Comparison of ENCODE assay signal across 8 cellular contexts in the genomic region with DNA sequence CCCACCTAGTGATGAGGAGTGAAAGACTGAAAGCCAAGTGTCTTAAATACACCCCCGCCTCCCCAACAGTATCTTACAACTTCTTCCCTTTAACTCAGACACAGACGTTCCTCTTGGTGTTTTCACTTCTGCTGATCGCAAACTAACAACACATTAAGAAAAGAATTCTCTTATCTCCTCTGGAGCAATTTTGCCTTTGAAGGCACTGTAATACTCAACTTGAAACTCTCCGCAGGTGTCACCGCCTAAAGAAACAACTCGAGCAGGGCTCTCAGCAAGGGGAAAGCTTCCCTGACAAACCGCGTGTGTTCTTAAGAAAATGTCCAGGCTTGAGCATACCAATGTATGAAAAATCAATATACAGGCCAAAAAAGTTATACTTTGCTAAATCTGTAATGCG. TPM values are rescaled to one million over a fixed set of nuclear protein-coding genes. Genes with fewer than 3 reads are reported as not detected.
DNase-seq lines count a peak whose midpoint lies in the region; ATAC-seq and TF ChIP-seq lines count a peak whose summit lies in the region.

No MANE protein-coding gene starts in this region.

- TF ChIP-seq CTCF in H9 (conservative IDR thresholded peaks at IDR 0.05) = no peak
- no peak for TF ChIP-seq CTCF in RWPE1 (conservative IDR thresholded peaks at IDR 0.05; ENCODE audit: low read depth)
- TF ChIP-seq CTCF in fibroblast of lung (conservative IDR thresholded peaks at IDR 0.05 in 1 of 2, IDR thresholded peaks at IDR 0.05 in 1 of 2; ENCODE audit: low read depth in 1 of 2, low read length in 2 of 2) = no peak
- no peak for TF ChIP-seq CTCF in omental fat pad (IDR thresholded peaks at IDR 0.05)

- H2BK15ac ChIP-seq in H9 (ENCODE audit: low read depth, low read length) = no peak overlapping the region

- POLR2A ChIA-PET in RWPE1 (lab: Yijun Ruan, JAX; ENCODE audit: low non-redundant PET) = no interaction called here

- peaks cover 28 to 36% of the 10 kb centered on the region in 2 experiments for H3K4me1 Mint-ChIP-seq in H9

- peak overlapping the region in 2 of 3 experiments; percentile 3 to 63; a peak in 5 of 7 replicates for H3K27ac Mint-ChIP-seq in H9

- H3K4me3 Mint-ChIP-seq in H9 = peak overlapping the region; percentile 69 to 85

- no peak overlapping the region for H3K56ac ChIP-seq in H9 (ENCODE audit: insufficient read length, low read depth, low read length)

- H2BK5ac ChIP-seq in H9 (ENCODE audit: insufficient read length, low read length) = no peak overlapping the region

- H3K9ac ChIP-seq in H9 (ENCODE audit: extremely low read depth, insufficient read length, low read length) = peak overlapping the region; percentile 16
- H3K9ac ChIP-seq in fibroblast of lung (ENCODE audit: insufficient read depth, low read length) = peak overlapping the region; percentile 60

- H3K18ac ChIP-seq in H9 (ENCODE audit: insufficient read length, low read depth, low read length) = no peak overlapping the region

- no peak overlapping the region for H4K5ac ChIP-seq in H9 (ENCODE audit: insufficient read length, low read depth, low read length)

- H4K20me1 ChIP-seq in H9 (ENCODE audit: control insufficient read depth, insufficient read depth, insufficient read length) (no peaks in the 10 kb centered on the region), fibroblast of lung (ENCODE audit: control insufficient read depth, extremely low read depth, insufficient read depth, low read length) (no peaks in the 10 kb centered on the region)

- H4K91ac ChIP-seq in H9 (ENCODE audit: insufficient read length, low read depth, low read length) = no peak overlapping the region

- H3K27ac ChIP-seq in H9 (ENCODE audit: insufficient read length, low read depth, low read length) (no peak overlapping the region), RWPE1 (peak overlapping the region; percentile 93), fibroblast of lung (ENCODE audit: insufficient read depth, low read length) (peak overlapping the region; percentile 79)

- no peak overlapping the region for H3K4ac ChIP-seq in H9 (ENCODE audit: low read depth, low read length)

- no peaks in the 10 kb centered on the region for H3K36me3 Mint-ChIP-seq in H9 (ENCODE audit: insufficient read depth in 1 of 3, low read depth in 3 of 3)

- H3T11ph ChIP-seq in H9 (ENCODE audit: low read length) = no peak overlapping the region

- ATAC-seq in omental fat pad (ENCODE audit: low FRiP score) (peak; percentile 1), left lobe of liver (no peak)

- H3K4me1 ChIP-seq in H9 (ENCODE audit: insufficient read depth, low read length) = no peaks in the 10 kb centered on the region
- no peaks in the 10 kb centered on the region for H3K4me1 ChIP-seq in fibroblast of lung (ENCODE audit: control insufficient read depth, extremely low read depth, insufficient read depth, low read length)

- peak overlapping the region; percentile 53 to 96 (median 84) for H3K4me3 ChIP-seq in fibroblast of lung (replicated peaks in 1 of 4; ENCODE audit: control extremely low read depth in 1 of 4, insufficient read depth in 1 of 4, low read depth in 3 of 4, low read length in 4 of 4)

- DNase-seq in CD1c-positive myeloid dendritic cell (ENCODE audit: extremely low spot score) = peak; percentile 76
- DNase-seq in H9 = peak; percentile 31
- DNase-seq in RWPE1 (ENCODE audit: low spot score) = peak; percentile 33
- DNase-seq in fibroblast of lung (ENCODE audit: low read depth in 2 of 2) = no peak
- no peak for DNase-seq in omental fat pad (ENCODE audit: low spot score)
- no peak for DNase-seq in left lobe of liver (ENCODE audit: low spot score)
- no peak for DNase-seq in activated CD4-positive, CD25-positive, alpha-beta regulatory T cell treated with anti-CD3 and anti-CD28 coated beads, Interleukin-2, amount 50 U/mL, for 72 hours
- DNase-seq in activated effector memory CD4-positive, alpha-beta T cell treated with Interleukin-2 at 50 U/mL for 16 hours = no peak

- peaks cover 5% of the 10 kb centered on the region for H3K36me3 ChIP-seq in fibroblast of lung (ENCODE audit: control insufficient read depth, insufficient read depth, low read length)

- H2AFZ ChIP-seq in H9 (ENCODE audit: low read length) = no peak overlapping the region
- H2AFZ ChIP-seq in fibroblast of lung (ENCODE audit: low read length) = no peak overlapping the region

- H2AK5ac ChIP-seq in H9 (ENCODE audit: insufficient read length, low read length) = no peak overlapping the region

- H3K9me3 ChIP-seq in H9 (ENCODE audit: control insufficient read depth, low read depth, low read length) (no peaks in the 10 kb centered on the region), fibroblast of lung (ENCODE audit: control insufficient read depth, insufficient read depth, low read depth, low read length) (no peaks in the 10 kb centered on the region)

- H2BK120ac ChIP-seq in H9 (ENCODE audit: low read depth, low read length, poor library complexity, severe bottlenecking) = no peak overlapping the region

- H3K4me2 ChIP-seq in H9 (ENCODE audit: insufficient read depth, insufficient read length, low read length) (peak overlapping the region; percentile 64), fibroblast of lung (ENCODE audit: extremely low read depth, insufficient read depth, low read length) (no peak overlapping the region)

- CTCF ChIA-PET in RWPE1 (lab: Yijun Ruan, JAX) = interaction anchor here (0.6 to 1.8 kb wide), 3 partner anchors 24 to 389 kb away, joined by 3 to 6 read pairs (median 3); no protein-coding TSS in a partner anchor

- H3K14ac ChIP-seq in H9 (ENCODE audit: insufficient read depth, low read length) = no peak overlapping the region

- no peak overlapping the region for H3K23ac ChIP-seq in H9 (ENCODE audit: insufficient read length, low read depth, low read length)

- no peaks in the 10 kb centered on the region for H3K79me2 ChIP-seq in H9 (ENCODE audit: insufficient read depth, low read length)
- peaks cover 52% of the 10 kb centered on the region for H3K79me2 ChIP-seq in fibroblast of lung (ENCODE audit: control insufficient read depth, insufficient read depth, low read length)

- peaks cover 29% of the 10 kb centered on the region for H3K27me3 Mint-ChIP-seq in H9 (ENCODE audit: low read depth)

- no peak overlapping the region for H2BK20ac ChIP-seq in H9 (ENCODE audit: low read depth, low read length, poor library complexity, severe bottlenecking)

- H3K27me3 ChIP-seq in H9 (ENCODE audit: insufficient read depth, low read length) = no peaks in the 10 kb centered on the region
- no peaks in the 10 kb centered on the region for H3K27me3 ChIP-seq in fibroblast of lung (ENCODE audit: control insufficient read depth, insufficient read depth, low read length)

- H4K8ac ChIP-seq in H9 (replicated peaks; ENCODE audit: insufficient read length, low read depth, low read length) = no peak overlapping the region

- no peaks in the 10 kb centered on the region for H3K9me3 Mint-ChIP-seq in H9

- H3K23me2 ChIP-seq in H9 (ENCODE audit: insufficient read length, low read depth, low read length, poor library complexity, severe bottlenecking) = no peaks in the 10 kb centered on the region

- H3K79me1 ChIP-seq in H9 (ENCODE audit: insufficient read depth, low read depth, low read length, poor library complexity, severe bottlenecking) = no peaks in the 10 kb centered on the region

- WGBS in H9 (ENCODE audit: extremely low coverage, insufficient read length, low lambda C conversion rate) = no CpG with 5 or more reads among the region's 9 CpGs

- H2BK12ac ChIP-seq in H9 (ENCODE audit: insufficient read length, low read depth, low read length) = no peak overlapping the region

RNA-seq across cellular contexts. Expression of gene SEMA3C, which starts 0.4 kb away (rescaled TPM):
- total RNA-seq in H9 (2021) = 1.4 and 1.6 TPM in 2 replicates
- 203 and 310 TPM in 2 replicates for total RNA-seq in fibroblast of lung
- polyA plus RNA-seq in fibroblast of lung = 147 and 322 TPM in 2 replicates
- polyA plus RNA-seq in fibroblast of lung (2012) = 71.2 and 161 TPM in 2 replicates
- polyA minus RNA-seq in fibroblast of lung (ENCODE audit: low replicate concordance) = 94.0 and 126 TPM in 2 replicates
- 100 to 1,000 TPM in 2 of 4 donors, 10 to 100 TPM in 2; 46.2 to 201 (median 126) TPM for total RNA-seq in omental fat pad
- 0.86 TPM for total RNA-seq in left lobe of liver

Comparison
In these comparisons a context has a peak if more than half of its experiments do, and no peak if none do; other contexts are left out.
1. DNase-seq: peak in CD1c-positive myeloid dendritic cell (single experiment), H9 (single experiment) and RWPE1 (single experiment); none in fibroblast of lung (0 of 2), omental fat pad (single experiment), left lobe of liver (single experiment), activated CD4-positive, CD25-positive, alpha-beta regulatory T cell treated with anti-CD3 and anti-CD28 coated beads, Interleukin-2, amount 50 U/mL, for 72 hours (single experiment) and activated effector memory CD4-positive, alpha-beta T cell treated with Interleukin-2 at 50 U/mL for 16 hours (single experiment).
2. RNA of gene SEMA3C, which starts 0.4 kb away (total RNA-seq): 203 to 310 TPM in fibroblast of lung and 46.2 to 201 TPM in omental fat pad; 1.4 to 1.6 TPM in H9 and 0.86 TPM in left lobe of liver (single experiment); every median in the first group is over 10 times any median in the second.